24 cellular contexts compared by ENCODE assay signal in the genomic region with DNA sequence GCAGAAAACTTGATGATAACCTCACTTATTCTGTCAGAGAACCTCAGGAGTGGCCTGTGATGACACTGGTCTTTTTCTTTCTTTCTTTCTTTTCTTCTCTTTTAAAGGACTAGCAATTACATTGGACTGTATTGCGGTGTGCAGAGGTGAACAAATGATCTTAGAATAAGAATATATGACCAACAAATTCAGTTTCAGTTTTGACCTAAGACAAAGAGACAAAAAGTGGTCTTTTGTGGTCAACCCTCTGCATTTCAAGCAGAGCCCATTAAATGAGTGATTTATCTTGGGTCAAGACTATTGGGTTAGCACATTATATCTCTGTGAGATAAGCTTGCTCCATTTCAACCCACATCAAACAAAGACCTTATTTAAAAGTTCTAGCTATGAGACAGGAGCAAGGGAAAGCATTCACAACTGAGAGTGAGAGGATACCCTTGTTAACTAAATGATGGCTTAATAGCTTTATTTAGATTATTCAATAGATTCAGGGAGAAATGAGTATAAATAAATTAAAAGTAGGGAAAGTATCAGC.
DNase-seq lines count a peak whose midpoint lies in the region; ATAC-seq and TF ChIP-seq lines count a peak whose summit lies in the region.
"Had no signal": no experiment of that assay in that cellular context is flagged by ENCODE, and none has a peak within 500 bp of the region (broad histone marks: within the 10 kb centered on the region; RNA-seq: fewer than 3 reads in every experiment).

No MANE protein-coding gene starts in this region.

- H3K4me3 ChIP-seq in lower leg skin (ENCODE audit: low read depth, poor library complexity, severe bottlenecking): no peak overlapping the region
- H3K4me3 ChIP-seq: PC-9, SJSA1 had no signal

- WGBS in lower leg skin, 2 donors: 86 to 97% methylated on average over 1 of the region's 1 CpG

- TF ChIP-seq POLR2A in lower leg skin (IDR thresholded peaks at IDR 0.05): no peak

- peak; percentile 0 for DNase-seq in HuH-7 (ENCODE audit: low spot score)
- peak; percentile 49 for DNase-seq in amniotic epithelial cell (ENCODE audit: low read depth)
- peak; percentile 4 for DNase-seq in left kidney (ENCODE audit: low read depth, low spot score)
- no peak for DNase-seq in lower leg skin (ENCODE audit: low spot score in 2 of 2)
- no peak for DNase-seq in left lobe of liver (ENCODE audit: low spot score)
- DNase-seq in Ammon's horn (ENCODE audit: low spot score): no peak
- DNase-seq: BE2C; Calu3; CD8-positive, alpha-beta memory T cell; DMS79 treated with DMSO at 0.1 percent for 48 hours; IMR-90; KG1; NCI-H1048; NCI-H1417; NCI-H187; NCI-H2081 treated with DMSO at 0.1 percent for 48 hours; NCI-H2171 treated with DMSO at 0.1 percent for 48 hours; NCI-H526; NCI-H82; NK-92 treated with Interleukin-12 subunit alpha and Interleukin-12 subunit beta, amount 100 ng/mL, for 24 hours; PC-9; Right ventricle myocardium superior had no signal

- ATAC-seq in HG02973 (IDR thresholded peaks at IDR 0.05; ENCODE audit: unreplicated experiment): no peak
- ATAC-seq in left lobe of liver: no peak

- no peak for TF ChIP-seq CTCF in lower leg skin (IDR thresholded peaks at IDR 0.05)

- intact Hi-C loops in lower leg skin (cut with DNase I; ENCODE audit: low total_unique reads): no loop called here

Comparison
In these comparisons a context has a peak if more than half of its experiments do, and no peak if none do; other contexts are left out.
1. DNase-seq: peak in HuH-7 (single experiment), amniotic epithelial cell (single experiment) and left kidney (single experiment); none in lower leg skin (0 of 2), left lobe of liver (single experiment) and Ammon's horn (single experiment).